17 cellular contexts compared by ENCODE assay signal in the genomic region with DNA sequence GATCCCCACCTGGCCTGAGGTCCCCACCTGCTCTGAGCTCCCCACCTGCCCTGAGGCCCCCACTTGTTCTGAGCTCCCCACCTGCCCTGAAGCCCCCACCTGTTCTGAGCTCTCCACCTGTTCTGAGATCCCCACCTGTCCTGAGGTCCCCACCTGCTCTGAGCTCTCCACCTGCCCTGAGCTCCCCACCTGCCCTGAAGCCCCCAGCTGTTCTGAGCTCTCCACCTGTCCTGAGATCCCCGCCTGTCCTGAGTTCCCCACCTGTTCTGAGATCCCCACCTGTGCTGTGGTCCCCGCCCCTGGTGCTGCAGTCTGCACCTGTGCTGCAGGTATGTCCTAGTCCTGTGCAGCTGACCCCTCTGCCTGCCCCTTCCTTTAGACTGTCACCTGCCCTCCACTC.
"Had no signal": no experiment of that assay in that cellular context is flagged by ENCODE, and none has a peak within 500 bp of the region (broad histone marks: within the 10 kb centered on the region; RNA-seq: fewer than 3 reads in every experiment).

No MANE protein-coding gene starts in this region.

- DNase-seq: activated CD4-positive, alpha-beta T cell treated with anti-CD3 and anti-CD28 coated beads, Interleukin-2, amount 10 ng/mL, durations not matched to agents 7 days and 5 days; activated CD4-positive, CD25-positive, alpha-beta regulatory T cell treated with anti-CD3 and anti-CD28 coated beads, Interleukin-2, amount 50 U/mL, for 72 hours; activated naive CD4-positive, alpha-beta T cell; activated naive CD8-positive, alpha-beta T cell treated with anti-CD3 and anti-CD28 coated beads, Interleukin-2, amount 10 ng/mL, durations not matched to agents 7 days and 5 days; activated T-cell treated with anti-CD3 and anti-CD28 coated beads, Interleukin-2, amount 50 U/mL, for 1 hour; amniotic stem cell; cerebellar nuclear complex; heart left ventricle; left colon; stimulated activated CD4-positive, alpha-beta T cell treated with anti-CD3 and anti-CD28 coated beads, Interleukin-4, amount 100 ng/mL, for 1 hour; stimulated activated naive CD4-positive, alpha-beta T cell; WERI-Rb-1 had no signal

- H3K4me3 ChIP-seq: heart left ventricle, tibial nerve had no signal

- ATAC-seq: left colon, T-cell had no signal

- H3K4me3 Mint-ChIP-seq: activated CD4-positive, alpha-beta T cell treated with anti-CD3 and anti-CD28 coated beads, Interleukin-2, amount 10 ng/mL, durations not matched to agents 7 days and 5 days; activated naive CD8-positive, alpha-beta T cell treated with anti-CD3 and anti-CD28 coated beads, Interleukin-2, amount 10 ng/mL, durations not matched to agents 7 days and 5 days; memory B cell; nephron; T-cell had no signal

- H3K36me3 Mint-ChIP-seq: activated naive CD8-positive, alpha-beta T cell treated with anti-CD3 and anti-CD28 coated beads, Interleukin-2, amount 10 ng/mL, durations not matched to agents 7 days and 5 days; memory B cell; T-cell had no signal

- H3K4me1 ChIP-seq: heart left ventricle, parathyroid adenoma, tibial nerve had no signal

- H3K27ac Mint-ChIP-seq: activated CD4-positive, alpha-beta T cell treated with anti-CD3 and anti-CD28 coated beads, Interleukin-2, amount 10 ng/mL, durations not matched to agents 7 days and 5 days; activated naive CD8-positive, alpha-beta T cell treated with anti-CD3 and anti-CD28 coated beads, Interleukin-2, amount 10 ng/mL, durations not matched to agents 7 days and 5 days; memory B cell; nephron; T-cell had no signal

- H3K27me3 Mint-ChIP-seq: activated CD4-positive, alpha-beta T cell treated with anti-CD3 and anti-CD28 coated beads, Interleukin-2, amount 10 ng/mL, durations not matched to agents 7 days and 5 days; activated naive CD8-positive, alpha-beta T cell treated with anti-CD3 and anti-CD28 coated beads, Interleukin-2, amount 10 ng/mL, durations not matched to agents 7 days and 5 days; memory B cell had no signal

- H3K36me3 ChIP-seq: heart left ventricle, tibial nerve, WERI-Rb-1 had no signal

- H3K27me3 ChIP-seq: tibial nerve had no signal

- H3K27ac ChIP-seq: heart left ventricle, parathyroid adenoma, tibial nerve, WERI-Rb-1 had no signal

- H3K4me1 Mint-ChIP-seq: activated CD4-positive, alpha-beta T cell treated with anti-CD3 and anti-CD28 coated beads, Interleukin-2, amount 10 ng/mL, durations not matched to agents 7 days and 5 days; activated naive CD8-positive, alpha-beta T cell treated with anti-CD3 and anti-CD28 coated beads, Interleukin-2, amount 10 ng/mL, durations not matched to agents 7 days and 5 days; memory B cell; T-cell had no signal
